Comparison of ENCODE assay signal across 8 cellular contexts in genomic region chr4:88008624-88009235, GRCh38. TPM values are rescaled to one million over a fixed set of nuclear protein-coding genes. Genes with fewer than 3 reads are reported as not detected.
DNase-seq lines count a peak whose midpoint lies in the region; TF ChIP-seq lines count a peak whose summit lies in the region.

No MANE protein-coding gene starts in this region.

- no peaks in the 10 kb centered on the region for H3K9me2 ChIP-seq in OCI-LY1 (ENCODE audit: low read depth, low read length)

- H3K4me3 ChIP-seq in OCI-LY1 (ENCODE audit: low read depth, low read length, poor library complexity, severe bottlenecking): peak overlapping the region; percentile 52
- peak overlapping the region; percentile 90 for H3K4me3 ChIP-seq in colonic mucosa
- H3K4me3 ChIP-seq in muscle layer of colon (ENCODE audit: low read depth in 1 of 2, low read length in 2 of 2): peak overlapping the region; percentile 66 to 79

- H3K27me3 ChIP-seq in OCI-LY1 (ENCODE audit: insufficient read depth, low read length) (no peaks in the 10 kb centered on the region), colonic mucosa (no peaks in the 10 kb centered on the region), muscle layer of colon (ENCODE audit: control insufficient read depth in 1 of 2, insufficient read depth in 2 of 2, low read length in 2 of 2) (no peaks in the 10 kb centered on the region)

- no peak for TF ChIP-seq CTCF in GM10266 (IDR thresholded peaks at IDR 0.05; ENCODE audit: control insufficient read depth, insufficient read depth, low read depth, missing control alignments)
- TF ChIP-seq CTCF in OCI-LY1 (IDR thresholded peaks at IDR 0.05; ENCODE audit: low read length): no peak
- TF ChIP-seq CTCF in colonic mucosa (IDR thresholded peaks at IDR 0.05): no peak

- intact Hi-C loops in colonic mucosa (cut with DNase I): no loop called here

- H3K4me1 ChIP-seq in OCI-LY1 (ENCODE audit: insufficient read depth, low read length, severe bottlenecking) (no peaks in the 10 kb centered on the region), colonic mucosa (no peaks in the 10 kb centered on the region), muscle layer of colon (ENCODE audit: insufficient read depth, low read length) (peaks cover 59% of the 10 kb centered on the region)

- H3K27ac ChIP-seq in OCI-LY1 (ENCODE audit: low read depth, low read length, poor library complexity, severe bottlenecking) (no peak overlapping the region), colonic mucosa (peak overlapping the region; percentile 72), muscle layer of colon (ENCODE audit: low read depth, low read length) (peak overlapping the region; percentile 75)

- peak; percentile 43 for DNase-seq in GM10266 (ENCODE audit: extremely low spot score)
- no peak for DNase-seq in colonic mucosa
- no peak for DNase-seq in DMS114 treated with DMSO at 0.1 percent for 48 hours (lab: John Stamatoyannopoulos, UW; ENCODE audit: unreplicated experiment)
- DNase-seq in UCSD-AML1 (lab: John Stamatoyannopoulos, UW; ENCODE audit: unreplicated experiment): no peak
- DNase-seq in stimulated activated naive CD4-positive, alpha-beta T cell treated with Interleukin-2 at 50 U/mL for 16 hours (lab: John Stamatoyannopoulos, UW): no peak
- DNase-seq in NCI-H510A treated with DMSO at 0.1 percent for 48 hours (lab: John Stamatoyannopoulos, UW): no peak

- no peak overlapping the region for H2AFZ ChIP-seq in OCI-LY1 (ENCODE audit: low read length)

- H3K9ac ChIP-seq in OCI-LY1 (ENCODE audit: low read length): no peak overlapping the region
- no peak overlapping the region for H3K9ac ChIP-seq in colonic mucosa (ENCODE audit: low read depth in 2 of 2, low read length in 2 of 2)
- peak overlapping the region; percentile 72 for H3K9ac ChIP-seq in muscle layer of colon (ENCODE audit: low read length)

- H3K4me2 ChIP-seq in OCI-LY1 (ENCODE audit: low read length): peak overlapping the region; percentile 29; the same call in 1 of the 2 replicates

- no peaks in the 10 kb centered on the region for H3K79me2 ChIP-seq in OCI-LY1 (ENCODE audit: insufficient read depth, low read length)

- H3K9me3 ChIP-seq in OCI-LY1 (ENCODE audit: low read length) (no peaks in the 10 kb centered on the region), colonic mucosa (no peaks in the 10 kb centered on the region), muscle layer of colon (ENCODE audit: low read length) (no peaks in the 10 kb centered on the region)

- H3K36me3 ChIP-seq in OCI-LY1 (ENCODE audit: insufficient read depth, low read length): no peaks in the 10 kb centered on the region
- no peaks in the 10 kb centered on the region for H3K36me3 ChIP-seq in colonic mucosa
- no peaks in the 10 kb centered on the region for H3K36me3 ChIP-seq in muscle layer of colon (ENCODE audit: insufficient read depth, low read length)

- no peaks in the 10 kb centered on the region for H3F3A ChIP-seq in OCI-LY1 (ENCODE audit: insufficient read depth, low read length)

- no peaks in the 10 kb centered on the region for H4K20me1 ChIP-seq in OCI-LY1 (ENCODE audit: insufficient read depth, low read length)

RNA-seq across cellular contexts. Expression of gene PKD2, which starts 1.3 kb away (rescaled TPM):
- 1 to 10 TPM; 5.9 to 9.2 TPM for total RNA-seq in colonic mucosa

RNA-seq across cellular contexts. Expression of gene SPP1, which starts 33.2 kb away (rescaled TPM):
- 10 to 100 TPM in 1 of 2 donors, 1 to 10 TPM in 1; 3.9 to 11.6 TPM for total RNA-seq in colonic mucosa
